Comparison of ENCODE assay signal across 14 cellular contexts in genomic region chr13:80436571-80437169, GRCh38.
DNase-seq lines count a peak whose midpoint lies in the region; ATAC-seq and TF ChIP-seq lines count a peak whose summit lies in the region.
"Had no signal": no experiment of that assay in that cellular context is flagged by ENCODE, and none has a peak within 500 bp of the region (broad histone marks: within the 10 kb centered on the region; RNA-seq: fewer than 3 reads in every experiment).

No MANE protein-coding gene starts in this region.

- no peak overlapping the region for H3K23ac ChIP-seq in mesendoderm (ENCODE audit: low read length)

- no peak overlapping the region for H2AK5ac ChIP-seq in mesendoderm (ENCODE audit: low read length)

- POLR2A ChIA-PET in naive thymus-derived CD8-positive, alpha-beta T cell (lab: Charles Lee), result no interaction called here

- DNase-seq in esophagus muscularis mucosa (ENCODE audit: extremely low spot score), result no peak
- no peak for DNase-seq in mesendoderm
- no peak for DNase-seq in transverse colon
- DNase-seq in GM19240 (ENCODE audit: insufficient read length, low spot score), result no peak
- DNase-seq in naive thymus-derived CD8-positive, alpha-beta T cell, result no peak
- DNase-seq in COLO668 (lab: John Stamatoyannopoulos, UW; ENCODE audit: unreplicated experiment), result no peak
- DNase-seq: activated CD4-positive, alpha-beta T cell treated with anti-CD3 and anti-CD28 coated beads for 1 hour; activated T-cell treated with anti-CD3 and anti-CD28 coated beads, Interleukin-2, amount 50 U/mL, for 48 hours; anterior cingulate cortex; immature natural killer cell; NCI-H1694; stimulated activated CD4-positive, alpha-beta T cell treated with anti-CD3 and anti-CD28 coated beads, Interleukin-2, amount 100 ng/mL, for 24 hours had no signal

- H3K18ac ChIP-seq in mesendoderm (ENCODE audit: low read length), result no peak overlapping the region

- WGBS in esophagus muscularis mucosa, result 28% methylated on average over 4 of the region's 4 CpGs
- no CpG with 5 or more reads among the region's 4 CpGs for WGBS in mesendoderm (ENCODE audit: extremely low coverage, insufficient coverage, low lambda C conversion rate)
- 57 to 65% methylated on average over 4 of the region's 4 CpGs for WGBS in transverse colon (ENCODE audit: low coverage in 1 of 2), 2 donors

- intact Hi-C loops in esophagus muscularis mucosa (cut with DNase I), result no loop called here
- intact Hi-C loops in transverse colon (cut with DNase I; ENCODE audit: low total_unique reads), result loop anchor here (5.0 kb wide), 1 partner anchor 294 kb away; no protein-coding TSS in a partner anchor

- no peak overlapping the region for H3K4ac ChIP-seq in mesendoderm (ENCODE audit: low read depth, low read length)

- peaks cover 0 to 2% (median 0%) of the 10 kb centered on the region in 3 donors for H3K36me3 Mint-ChIP-seq in naive thymus-derived CD8-positive, alpha-beta T cell
- H3K36me3 Mint-ChIP-seq: stimulated activated effector memory CD8-positive, alpha-beta T cell treated with anti-CD3 and anti-CD28 coated beads, Interleukin-12 subunit alpha, Interleukin-12 subunit beta, amount 100 ng/mL, for 72 hours had no signal

- H3K4me1 Mint-ChIP-seq in naive thymus-derived CD8-positive, alpha-beta T cell, result peaks cover 0 to under 1% (median 0%) of the 10 kb centered on the region in 4 donors
- H3K4me1 Mint-ChIP-seq: stimulated activated effector memory CD8-positive, alpha-beta T cell treated with anti-CD3 and anti-CD28 coated beads, Interleukin-12 subunit alpha, Interleukin-12 subunit beta, amount 100 ng/mL, for 72 hours had no signal

- in situ Hi-C loops in transverse colon (cut with MboI; ENCODE audit: low pct_ligation_motif_present in 1 of 4, low pct_unique_long_range_greater_than_20kb in 1 of 4, low sequenced_read_pairs in 3 of 4), result no loop called here

- H3K56ac ChIP-seq in mesendoderm (ENCODE audit: low read length), result no peak overlapping the region

- H3K4me1 ChIP-seq in esophagus muscularis mucosa (peaks cover 3 to 12% (median 5%) of the 10 kb centered on the region in 4 donors), mesendoderm (ENCODE audit: control insufficient read depth, low read depth, low read length) (peaks cover 1% of the 10 kb centered on the region), transverse colon (peaks cover 0 to 6% (median 0%) of the 10 kb centered on the region in 4 donors)

- TF ChIP-seq EP300 in esophagus muscularis mucosa (IDR thresholded peaks at IDR 0.05) (no peak), transverse colon (IDR thresholded peaks at IDR 0.05; ENCODE audit: low read depth) (no peak)

- no peak overlapping the region for H4K5ac ChIP-seq in mesendoderm (ENCODE audit: low read length)

- H2BK5ac ChIP-seq in mesendoderm (ENCODE audit: low read length), result no peak overlapping the region

- H3K27ac Mint-ChIP-seq in naive thymus-derived CD8-positive, alpha-beta T cell, result no peak overlapping the region
- H3K27ac Mint-ChIP-seq: immature natural killer cell; stimulated activated effector memory CD8-positive, alpha-beta T cell treated with anti-CD3 and anti-CD28 coated beads, Interleukin-12 subunit alpha, Interleukin-12 subunit beta, amount 100 ng/mL, for 72 hours had no signal

- H2BK120ac ChIP-seq in mesendoderm (ENCODE audit: low read depth, low read length), result peak overlapping the region; percentile 9

- peaks cover 0 to 7% (median 0%) of the 10 kb centered on the region in 9 donors for H3K9me3 Mint-ChIP-seq in naive thymus-derived CD8-positive, alpha-beta T cell
- H3K9me3 Mint-ChIP-seq: immature natural killer cell; stimulated activated effector memory CD8-positive, alpha-beta T cell treated with anti-CD3 and anti-CD28 coated beads, Interleukin-12 subunit alpha, Interleukin-12 subunit beta, amount 100 ng/mL, for 72 hours had no signal

- H3K4me3 Mint-ChIP-seq in naive thymus-derived CD8-positive, alpha-beta T cell, result no peak overlapping the region
- H3K4me3 Mint-ChIP-seq: immature natural killer cell; stimulated activated effector memory CD8-positive, alpha-beta T cell treated with anti-CD3 and anti-CD28 coated beads, Interleukin-12 subunit alpha, Interleukin-12 subunit beta, amount 100 ng/mL, for 72 hours had no signal

- H4K8ac ChIP-seq in mesendoderm (ENCODE audit: low read depth, low read length), result no peak overlapping the region

- peaks cover 0 to 5% (median 0%) of the 10 kb centered on the region in 5 donors for H3K27me3 Mint-ChIP-seq in naive thymus-derived CD8-positive, alpha-beta T cell

- H3K27me3 ChIP-seq in esophagus muscularis mucosa, result no peaks in the 10 kb centered on the region
- H3K27me3 ChIP-seq in mesendoderm (ENCODE audit: insufficient read depth, low read length, poor library complexity), result no peaks in the 10 kb centered on the region
- H3K27me3 ChIP-seq in transverse colon, result no peaks in the 10 kb centered on the region

- H3K36me3 ChIP-seq in esophagus muscularis mucosa (no peaks in the 10 kb centered on the region), mesendoderm (ENCODE audit: control insufficient read depth, insufficient read depth, low read length) (no peaks in the 10 kb centered on the region), transverse colon (no peaks in the 10 kb centered on the region)

- no peaks in the 10 kb centered on the region for H3K9me3 ChIP-seq in esophagus muscularis mucosa
- H3K9me3 ChIP-seq in transverse colon, result no peaks in the 10 kb centered on the region

- H3K9ac ChIP-seq in mesendoderm (ENCODE audit: low read length), result no peak overlapping the region

- no peaks in the 10 kb centered on the region for H3K79me1 ChIP-seq in mesendoderm (ENCODE audit: low read length)

- H3K27ac ChIP-seq in esophagus muscularis mucosa (replicated peaks in 1 of 4) (peak overlapping the region in 3 of 4 donors; percentile 25 to 62 (median 56)), mesendoderm (ENCODE audit: low read depth, low read length) (no peak overlapping the region), transverse colon (peak overlapping the region; percentile 33 to 65 (median 45))

- TF ChIP-seq CTCF in esophagus muscularis mucosa (IDR thresholded peaks at IDR 0.05), result no peak
- TF ChIP-seq CTCF in transverse colon (IDR thresholded peaks at IDR 0.05), result no peak

- no peaks in the 10 kb centered on the region for H3K79me2 ChIP-seq in mesendoderm (ENCODE audit: control insufficient read depth, insufficient read depth, low read length)

- H3K4me3 ChIP-seq in esophagus muscularis mucosa, result no peak overlapping the region
- H3K4me3 ChIP-seq in mesendoderm (ENCODE audit: low read length), result no peak overlapping the region
- H3K4me3 ChIP-seq in transverse colon, result no peak overlapping the region

- ATAC-seq in naive thymus-derived CD8-positive, alpha-beta T cell, result no peak
- ATAC-seq: stimulated activated effector memory CD8-positive, alpha-beta T cell treated with anti-CD3 and anti-CD28 coated beads, Interleukin-12 subunit alpha, Interleukin-12 subunit beta, amount 100 ng/mL, for 72 hours had no signal

- no peak for TF ChIP-seq POLR2A in esophagus muscularis mucosa (IDR thresholded peaks at IDR 0.05; ENCODE audit: low read depth)
- TF ChIP-seq POLR2A in transverse colon (IDR thresholded peaks at IDR 0.05), result no peak

- no peak overlapping the region for H3K4me2 ChIP-seq in mesendoderm (ENCODE audit: low read length)

- no peak overlapping the region for H2BK15ac ChIP-seq in mesendoderm (replicated peaks; ENCODE audit: low read depth)

TF ChIP-seq in PFSK-1, 5 proteins besides CTCF, POLR2A, EP300 and RAD21:
- TF ChIP-seq REST (IDR thresholded peaks at IDR 0.05; ENCODE audit: insufficient read depth in 1 of 2, low read depth in 2 of 2, low read length in 2 of 2), result peak in 1 of 2 experiments; percentile 62; a peak in 1 of 4 replicates
- TF ChIP-seq POLR2AphosphoS5 (IDR thresholded peaks at IDR 0.05; ENCODE audit: low read depth, low read length), result peak; percentile 68
- 0 out of 2 replicates have a peak, but pooled peaks have one; percentile 47 for TF ChIP-seq SIN3A (IDR thresholded peaks at IDR 0.05; ENCODE audit: borderline replicate concordance, insufficient read depth, low read length)
- TF ChIP-seq TAF1 (IDR thresholded peaks at IDR 0.05; ENCODE audit: borderline replicate concordance, insufficient read depth, low read length), result no peak
